Comparison of ENCODE assay signal across 17 cellular contexts in the genomic region with DNA sequence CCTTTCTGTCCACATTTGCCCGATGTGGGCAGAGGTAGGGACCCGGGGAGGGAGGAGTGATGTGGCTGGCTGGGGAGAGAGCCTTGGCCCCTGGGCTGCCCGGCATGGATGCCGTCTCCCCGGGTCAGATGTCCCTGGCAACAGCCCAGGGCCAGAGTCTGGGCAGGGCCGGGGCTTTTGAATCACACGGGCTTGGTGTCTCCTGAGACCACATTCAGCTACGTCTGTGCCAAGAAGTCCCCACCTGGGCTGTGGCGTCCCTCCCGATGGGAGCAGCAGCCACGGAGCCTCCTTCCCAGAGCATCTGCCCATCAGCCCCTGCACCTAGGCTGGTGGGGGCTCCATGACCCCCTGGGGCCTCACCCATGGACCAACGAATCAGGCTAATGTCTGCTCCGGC.
A peak's percentile ranks its signal among the peaks of the same experiment; 100 is the strongest.
DNase-seq lines count a peak whose midpoint lies in the region; ATAC-seq and TF ChIP-seq lines count a peak whose summit lies in the region.
"Had no signal": no experiment of that assay in that cellular context is flagged by ENCODE, and none has a peak within 500 bp of the region (broad histone marks: within the 10 kb centered on the region; RNA-seq: fewer than 3 reads in every experiment).

No MANE protein-coding gene starts in this region.

- no peak for DNase-seq in dorsolateral prefrontal cortex
- peak in 2 of 5 donors; percentile 61 to 70 for DNase-seq in ovary
- no peak for DNase-seq in activated T-helper 2 cell treated with anti-CD3 and anti-CD28 coated beads, Interferon-gamma antibody, Interleukin-2, Interleukin-4, amounts not matched to agents 10 μg/mL and 5 μg/mL and 100 μg/mL, durations not matched to agents 14 hours and 24 hours and 36 hours (ENCODE audit: low spot score)
- DNase-seq: DND-41, glutamatergic neuron, NCI-H187, NCI-H82, small intestine, T1000 had no signal

- peaks cover 13% of the 10 kb centered on the region for H3K4me1 ChIP-seq in ovary (ENCODE audit: insufficient read depth)

- peaks cover 20% of the 10 kb centered on the region for H3K36me3 Mint-ChIP-seq in activated T-helper 2 cell treated with anti-CD3 and anti-CD28 coated beads, Interferon-gamma antibody, Interleukin-2, Interleukin-4, amounts not matched to agents 10 μg/mL and 5 μg/mL and 100 μg/mL, durations not matched to agents 14 hours and 24 hours and 36 hours (ENCODE audit: low read depth)
- H3K36me3 Mint-ChIP-seq: natural killer cell treated with Interleukin-12 subunit alpha and Interleukin-12 subunit beta and Interleukin-15 and Interleukin-18, amount 100 ng/mL, for 72 hours had no signal

- H3K27ac ChIP-seq in 22Rv1 = peak overlapping the region; percentile 27; the same call in 1 of the 2 replicates
- peak overlapping the region; percentile 44 for H3K27ac ChIP-seq in KOPT-K1 (ENCODE audit: low read depth, low read length, poor library complexity, severe bottlenecking)
- H3K27ac ChIP-seq in dorsolateral prefrontal cortex = peak overlapping the region; percentile 11 to 87 (median 74)
- peak overlapping the region; percentile 55 to 64 for H3K27ac ChIP-seq in ovary

- intact Hi-C loops in dorsolateral prefrontal cortex (cut with DNase I) (no loop called here), ovary (cut with DNase I) (no loop called here)
- intact Hi-C loops in activated T-helper 2 cell treated with anti-CD3 and anti-CD28 coated beads, Interferon-gamma antibody, Interleukin-2, Interleukin-4, amounts not matched to agents 10 μg/mL and 5 μg/mL and 100 μg/mL, durations not matched to agents 14 hours and 24 hours and 36 hours (cut with micrococcal nuclease) = no loop called here

- H3K36me3 ChIP-seq in KOPT-K1 (ENCODE audit: insufficient read depth, low read length) = peaks cover 53% of the 10 kb centered on the region
- H3K36me3 ChIP-seq in ovary = no peaks in the 10 kb centered on the region

- no peak for TF ChIP-seq POLR2A in ovary (IDR thresholded peaks at IDR 0.05)

- 30 to 36% (median 35%) methylated on average over 13 of the region's 13 CpGs for WGBS in ovary, 3 donors

- TF ChIP-seq EP300 in ovary (IDR thresholded peaks at IDR 0.05) = no peak

- no peaks in the 10 kb centered on the region for H3K4me1 Mint-ChIP-seq in activated T-helper 2 cell treated with anti-CD3 and anti-CD28 coated beads, Interferon-gamma antibody, Interleukin-2, Interleukin-4, amounts not matched to agents 10 μg/mL and 5 μg/mL and 100 μg/mL, durations not matched to agents 14 hours and 24 hours and 36 hours (ENCODE audit: low read depth)

- no peak overlapping the region for H3K4me3 Mint-ChIP-seq in activated T-helper 2 cell treated with anti-CD3 and anti-CD28 coated beads, Interferon-gamma antibody, Interleukin-2, Interleukin-4, amounts not matched to agents 10 μg/mL and 5 μg/mL and 100 μg/mL, durations not matched to agents 14 hours and 24 hours and 36 hours (ENCODE audit: low read depth)
- H3K4me3 Mint-ChIP-seq: natural killer cell treated with Interleukin-12 subunit alpha and Interleukin-12 subunit beta and Interleukin-15 and Interleukin-18, amount 100 ng/mL, for 72 hours had no signal

- H3K27me3 ChIP-seq in dorsolateral prefrontal cortex (no peaks in the 10 kb centered on the region), ovary (no peaks in the 10 kb centered on the region)

- ATAC-seq in HG02642 (IDR thresholded peaks at IDR 0.05; ENCODE audit: poor library complexity, unreplicated experiment) (no peak), HG02798 (IDR thresholded peaks at IDR 0.05; ENCODE audit: poor library complexity, unreplicated experiment) (no peak), GM18519 (IDR thresholded peaks at IDR 0.05; ENCODE audit: low FRiP score, unreplicated experiment) (no peak)
- ATAC-seq: K562 had no signal

- H3K9me3 ChIP-seq in KOPT-K1 (ENCODE audit: insufficient read depth, low read length, poor library complexity, severe bottlenecking) (no peaks in the 10 kb centered on the region), ovary (no peaks in the 10 kb centered on the region)
- H3K9me3 ChIP-seq: thoracic aorta had no signal

- no peak overlapping the region for H3K27ac Mint-ChIP-seq in activated T-helper 2 cell treated with anti-CD3 and anti-CD28 coated beads, Interferon-gamma antibody, Interleukin-2, Interleukin-4, amounts not matched to agents 10 μg/mL and 5 μg/mL and 100 μg/mL, durations not matched to agents 14 hours and 24 hours and 36 hours

- no peaks in the 10 kb centered on the region for H3K9me3 Mint-ChIP-seq in activated T-helper 2 cell treated with anti-CD3 and anti-CD28 coated beads, Interferon-gamma antibody, Interleukin-2, Interleukin-4, amounts not matched to agents 10 μg/mL and 5 μg/mL and 100 μg/mL, durations not matched to agents 14 hours and 24 hours and 36 hours
- H3K9me3 Mint-ChIP-seq: natural killer cell treated with Interleukin-12 subunit alpha and Interleukin-12 subunit beta and Interleukin-15 and Interleukin-18, amount 100 ng/mL, for 72 hours had no signal

- no peak for TF ChIP-seq CTCF in 22Rv1 (IDR thresholded peaks at IDR 0.05)
- no peak for TF ChIP-seq CTCF in dorsolateral prefrontal cortex (IDR thresholded peaks at IDR 0.05 in 54 of 56, conservative IDR thresholded peaks at IDR 0.05 in 2 of 56; ENCODE audit: low read depth in 1 of 56, partially characterized antibody in 56 of 56)
- no peak for TF ChIP-seq CTCF in ovary (IDR thresholded peaks at IDR 0.05)

- H3K4me3 ChIP-seq in dorsolateral prefrontal cortex (no peak overlapping the region), ovary (no peak overlapping the region)
- H3K4me3 ChIP-seq: K562, thoracic aorta had no signal

- H3K27me3 Mint-ChIP-seq in activated T-helper 2 cell treated with anti-CD3 and anti-CD28 coated beads, Interferon-gamma antibody, Interleukin-2, Interleukin-4, amounts not matched to agents 10 μg/mL and 5 μg/mL and 100 μg/mL, durations not matched to agents 14 hours and 24 hours and 36 hours (ENCODE audit: low read depth) = no peaks in the 10 kb centered on the region
- H3K27me3 Mint-ChIP-seq: natural killer cell treated with Interleukin-12 subunit alpha and Interleukin-12 subunit beta and Interleukin-15 and Interleukin-18, amount 100 ng/mL, for 72 hours had no signal
